In genomic region chr10:110505130-110505815, GRCh38 we compare ENCODE assay signal across 12 cellular contexts. TPM values are rescaled to one million over a fixed set of nuclear protein-coding genes. Genes with fewer than 3 reads are reported as not detected.
DNase-seq lines count a peak whose midpoint lies in the region; ATAC-seq, FAIRE-seq and TF ChIP-seq lines count a peak whose summit lies in the region.
"Had no signal": no experiment of that assay in that cellular context is flagged by ENCODE, and none has a peak within 500 bp of the region (broad histone marks: within the 10 kb centered on the region; RNA-seq: fewer than 3 reads in every experiment).

No MANE protein-coding gene starts in this region.

- H3K4me3 ChIP-seq in A549 (no peak overlapping the region), GM12878 (no peak overlapping the region), muscle layer of duodenum (ENCODE audit: low read depth in 1 of 2, low read length in 2 of 2) (no peak overlapping the region), neuronal stem cell (ENCODE audit: low read length in 2 of 2) (no peak overlapping the region)
- no peak overlapping the region for H3K4me3 ChIP-seq in CD4-positive, alpha-beta memory T cell (ENCODE audit: low read length in 2 of 2)
- H3K4me3 ChIP-seq: SJSA1 had no signal

- no peak overlapping the region for H3K23ac ChIP-seq in neuronal stem cell (ENCODE audit: low read depth, low read length, poor library complexity)

- no peaks in the 10 kb centered on the region for H3K27me3 Mint-ChIP-seq in CD4-positive, alpha-beta memory T cell

- no peak for ATAC-seq in A549
- ATAC-seq in GM12878 = no peak
- ATAC-seq in HG02870 (IDR thresholded peaks at IDR 0.05; ENCODE audit: unreplicated experiment) = no peak

- H3K79me2 ChIP-seq in GM12878 (ENCODE audit: control insufficient read depth, insufficient read depth, low read length) = peaks cover 56% of the 10 kb centered on the region

- peaks cover 44 to 56% of the 10 kb centered on the region in 2 donors for H3K36me3 Mint-ChIP-seq in CD4-positive, alpha-beta memory T cell

- no peak overlapping the region for H2BK12ac ChIP-seq in neuronal stem cell (ENCODE audit: low read length)

- H3K4me3 Mint-ChIP-seq in CD4-positive, alpha-beta memory T cell = peak overlapping the region in 7 of 8 donors; percentile 39 to 97 (median 90)

- H2AK5ac ChIP-seq in neuronal stem cell (ENCODE audit: low read depth, low read length) = no peak overlapping the region

- H2BK120ac ChIP-seq in neuronal stem cell (ENCODE audit: low read depth, low read length) = no peak overlapping the region

- FAIRE-seq in A549 (lab: Jason Lieb, UNC) (no peak), GM12878 (lab: Jason Lieb, UNC) (no peak)

- intact Hi-C loops in CD4-positive, alpha-beta memory T cell (cut with micrococcal nuclease) = no loop called here
- intact Hi-C loops in GM12878 (cut with micrococcal nuclease; ENCODE audit: unreplicated experiment) = loop anchor here (10.0 kb wide), 2 partner anchors 370 to 420 kb away; partner anchors contain the start of gene PDCD4

- H3K27me3 ChIP-seq in CD4-positive, alpha-beta memory T cell (ENCODE audit: insufficient read depth, low read length) = no peaks in the 10 kb centered on the region
- H3K27me3 ChIP-seq in GM12878 (replicated peaks in 1 of 2; ENCODE audit: control insufficient read depth in 2 of 2, insufficient read depth in 2 of 2, low read length in 1 of 2) = no peaks in the 10 kb centered on the region
- H3K27me3 ChIP-seq in muscle layer of duodenum (ENCODE audit: low read depth, low read length) = no peaks in the 10 kb centered on the region
- H3K27me3 ChIP-seq in neuronal stem cell (ENCODE audit: control insufficient read depth in 3 of 3, insufficient read depth in 3 of 3, low read depth in 1 of 3, low read length in 3 of 3) = no peaks in the 10 kb centered on the region
- H3K27me3 ChIP-seq: SJSA1 had no signal

- RAD21 ChIA-PET in GM12878 (lab: Charles Lee; ENCODE audit: unreplicated experiment) = interaction anchor here (1.0 to 11.3 kb wide), 10 partner anchors 24 to 195 kb away, joined by 3 to 325 read pairs (median 20); no protein-coding TSS in a partner anchor

- peaks cover 9% of the 10 kb centered on the region for H4K20me1 ChIP-seq in GM12878 (ENCODE audit: control insufficient read depth, insufficient read depth)

- H3K79me1 ChIP-seq in neuronal stem cell (ENCODE audit: low read depth, low read length) = peaks cover 1% of the 10 kb centered on the region

- no peak overlapping the region; the same call in 1 of the 2 replicates for H3K9ac ChIP-seq in GM12878 (ENCODE audit: control insufficient read depth, insufficient read depth, low read length)
- H3K9ac ChIP-seq in neuronal stem cell (ENCODE audit: low read depth, low read length, poor library complexity) = no peak overlapping the region

- 89% methylated on average over 7 of the region's 7 CpGs for WGBS in A549 (ENCODE audit: missing lambda C conversion rate)
- WGBS in GM12878 (ENCODE audit: insufficient coverage, insufficient replicate concordance, low lambda C conversion rate, missing lambda C conversion rate) = 87% methylated on average over 7 of the region's 7 CpGs
- WGBS in neuronal stem cell (ENCODE audit: extremely low coverage in 2 of 2, insufficient read length in 2 of 2, insufficient replicate concordance in 1 of 2), 2 donors = no CpG with 5 or more reads among the region's 7 CpGs

- CTCF ChIA-PET in A549 (lab: Yijun Ruan, JAX) = interaction anchor here (1.3 to 5.6 kb wide), 3 partner anchors 42 to 199 kb away, joined by 3 to 21 read pairs (median 14); no protein-coding TSS in a partner anchor
- CTCF ChIA-PET in CD4-positive, alpha-beta memory T cell (lab: Charles Lee; ENCODE audit: partially characterized antibody) = interaction anchor here (1.0 to 9.5 kb wide), 8 partner anchors 9 to 200 kb away, joined by 3 to 142 read pairs (median 4); partner anchors contain the start of gene SMNDC1
- CTCF ChIA-PET in GM12878 (lab: Yijun Ruan, JAX) = interaction anchor here (0.7 to 16.7 kb wide), 8 partner anchors 17 to 195 kb away, joined by 3 to 251 read pairs (median 4); no protein-coding TSS in a partner anchor

- in situ Hi-C loops in GM12878 (cut with MboI) = no loop called here

- H3K9me3 ChIP-seq in A549 = no peaks in the 10 kb centered on the region
- no peaks in the 10 kb centered on the region for H3K9me3 ChIP-seq in CD4-positive, alpha-beta memory T cell (ENCODE audit: control insufficient read depth in 1 of 2, low read length in 2 of 2)
- no peaks in the 10 kb centered on the region for H3K9me3 ChIP-seq in GM12878 (replicated peaks; ENCODE audit: control insufficient read depth, insufficient read depth, low read length)
- no peaks in the 10 kb centered on the region for H3K9me3 ChIP-seq in muscle layer of duodenum (ENCODE audit: control insufficient read depth in 1 of 2, low read length in 2 of 2)
- H3K9me3 ChIP-seq in neuronal stem cell (replicated peaks in 1 of 2; ENCODE audit: control insufficient read depth in 2 of 2, insufficient read depth in 1 of 2, low read depth in 1 of 2, low read length in 2 of 2) = no peaks in the 10 kb centered on the region
- H3K9me3 ChIP-seq: SJSA1 had no signal

- TF ChIP-seq POLR2A in A549 (IDR thresholded peaks at IDR 0.05; ENCODE audit: low read length) = no peak
- no peak for TF ChIP-seq POLR2A in GM12878 (IDR thresholded peaks at IDR 0.05; ENCODE audit: low read depth, low read length)

- peaks cover 55 to 86% (median 75%) of the 10 kb centered on the region in 4 donors for H3K4me1 Mint-ChIP-seq in CD4-positive, alpha-beta memory T cell

- H2BK15ac ChIP-seq in neuronal stem cell (ENCODE audit: low read length) = no peak overlapping the region

- H3K27ac ChIP-seq in A549 (peak overlapping the region in 1 of 2 experiments; percentile 96; a peak in 3 of 6 replicates), GM12878 (ENCODE audit: control insufficient read depth, insufficient read depth) (no peak overlapping the region; the same call in 1 of the 2 replicates), muscle layer of duodenum (ENCODE audit: low read length) (peak overlapping the region; percentile 71), neuronal stem cell (replicated peaks; ENCODE audit: low read length) (no peak overlapping the region)
- peak overlapping the region; percentile 79 for H3K27ac ChIP-seq in CD4-positive, alpha-beta memory T cell (ENCODE audit: low read depth, low read length)

- no peak overlapping the region for H3K4ac ChIP-seq in neuronal stem cell (ENCODE audit: low read length)

- H3K9me3 Mint-ChIP-seq in CD4-positive, alpha-beta memory T cell = peaks cover 0 to 2% (median 0%) of the 10 kb centered on the region in 8 donors

- TF ChIP-seq CTCF in A549 (IDR thresholded peaks at IDR 0.05) (no peak), GM12878 (IDR thresholded peaks at IDR 0.05 in 2 of 3, conservative IDR thresholded peaks at IDR 0.05 in 1 of 3; ENCODE audit: control insufficient read depth in 2 of 3, extremely low read depth in 1 of 3, insufficient read depth in 1 of 3, low read depth in 3 of 3, low read length in 3 of 3) (no peak)

- H3K4me2 ChIP-seq in A549 (peak overlapping the region; percentile 85), GM12878 (ENCODE audit: control insufficient read depth, insufficient read depth) (peak overlapping the region; percentile 30), neuronal stem cell (ENCODE audit: insufficient read depth, low read length, poor library complexity, severe bottlenecking) (no peak overlapping the region)

- H3K4me1 ChIP-seq in A549 (peaks cover 92% of the 10 kb centered on the region), GM12878 (ENCODE audit: control insufficient read depth, insufficient read depth, low read length) (peaks cover 49% of the 10 kb centered on the region), muscle layer of duodenum (ENCODE audit: control insufficient read depth in 1 of 2, insufficient read depth in 2 of 2, low read length in 2 of 2) (peaks cover 35 to 38% of the 10 kb centered on the region in 2 donors), neuronal stem cell (ENCODE audit: control insufficient read depth in 2 of 2, insufficient read depth in 1 of 2, low read depth in 1 of 2, low read length in 2 of 2) (peaks cover 6 to 19% of the 10 kb centered on the region in 2 donors)
- H3K4me1 ChIP-seq in CD4-positive, alpha-beta memory T cell (ENCODE audit: insufficient read depth, low read length) = peaks cover 67% of the 10 kb centered on the region

- TF ChIP-seq RAD21 in A549 (conservative IDR thresholded peaks at IDR 0.05 in 1 of 2, IDR thresholded peaks at IDR 0.05 in 1 of 2) = no peak
- TF ChIP-seq RAD21 in GM12878 (IDR thresholded peaks at IDR 0.05; ENCODE audit: insufficient read depth, low read depth, low read length) = no peak

- no peak overlapping the region for H3K18ac ChIP-seq in neuronal stem cell (ENCODE audit: low read length)

- H4K91ac ChIP-seq in neuronal stem cell (ENCODE audit: low read depth, low read length, poor library complexity) = no peak overlapping the region

- TF ChIP-seq EP300 in A549 (IDR thresholded peaks at IDR 0.05) (no peak), GM12878 (IDR thresholded peaks at IDR 0.05; ENCODE audit: borderline replicate concordance in 1 of 2, control insufficient read depth in 1 of 2, low read depth in 2 of 2, low read length in 2 of 2) (no peak)

- DNase-seq in A549 (ENCODE audit: low read depth in 1 of 2, low spot score in 1 of 2) (no peak), GM12878 (ENCODE audit: low read depth, low spot score) (no peak), neuronal stem cell (ENCODE audit: low spot score) (no peak), DMS153 (lab: John Stamatoyannopoulos, UW) (no peak), HCEC 1CT (no peak)
- DNase-seq in CD4-positive, alpha-beta memory T cell = no peak
- DNase-seq: activated CD4-positive, alpha-beta T cell treated with anti-CD3 and anti-CD28 coated beads, Interleukin-2, amount 50 U/mL, for 48 hours; NCI-H524; stimulated activated CD4-positive, alpha-beta T cell treated with anti-CD3 and anti-CD28 coated beads, Interleukin-4, amount 100 ng/mL, for 24 hours had no signal

- BruUV-seq in GM12878 (replicated peaks; lab: Mats Ljungman, UMichigan) = no TSS peak

- peaks cover 38% of the 10 kb centered on the region for H3K36me3 ChIP-seq in CD4-positive, alpha-beta memory T cell (ENCODE audit: insufficient read depth, low read length)
- H3K36me3 ChIP-seq in GM12878 (ENCODE audit: control insufficient read depth in 2 of 2, insufficient read depth in 2 of 2, low read length in 1 of 2) = peaks cover 31 to 32% of the 10 kb centered on the region in 2 experiments
- H3K36me3 ChIP-seq in muscle layer of duodenum (ENCODE audit: control insufficient read depth in 1 of 2, insufficient read depth in 2 of 2, low read length in 2 of 2) = peaks cover 4 to 29% of the 10 kb centered on the region in 2 donors
- H3K36me3 ChIP-seq in neuronal stem cell (replicated peaks in 1 of 2; ENCODE audit: control insufficient read depth in 2 of 2, insufficient read depth in 2 of 2, low read length in 2 of 2) = peaks cover 0 to 13% of the 10 kb centered on the region in 2 donors

- SMC1A ChIA-PET in GM12878 (lab: Charles Lee; ENCODE audit: uncharacterized antibody, unreplicated experiment) = interaction anchor here (0.9 to 14.7 kb wide), 19 partner anchors 8 to 199 kb away, joined by 3 to 261 read pairs (median 8); partner anchors contain the start of gene SMNDC1

- H3K27ac Mint-ChIP-seq in CD4-positive, alpha-beta memory T cell = peak overlapping the region; percentile 90 to 97 (median 95)

- H2BK5ac ChIP-seq in neuronal stem cell (ENCODE audit: low read length) = no peak overlapping the region

- H2AFZ ChIP-seq in GM12878 (ENCODE audit: control insufficient read depth, low read depth, low read length) (no peak overlapping the region), neuronal stem cell (ENCODE audit: low read length) (no peak overlapping the region)

- no peak overlapping the region for H4K8ac ChIP-seq in neuronal stem cell (ENCODE audit: low read depth, low read length)

- H3K14ac ChIP-seq in neuronal stem cell (ENCODE audit: low read length) = no peak overlapping the region

- POLR2A ChIA-PET in A549 (lab: Yijun Ruan, JAX) (no interaction called here), GM12878 (lab: Charles Lee) (interaction anchor here (0.6 to 7.8 kb wide), 5 partner anchors 23 to 181 kb away, joined by 3 to 94 read pairs (median 15); no protein-coding TSS in a partner anchor)
- POLR2A ChIA-PET in CD4-positive, alpha-beta memory T cell (lab: Charles Lee; ENCODE audit: partially characterized antibody) = interaction anchor here (0.8 to 4.3 kb wide), 4 partner anchors 8 to 200 kb away, joined by 3 to 29 read pairs (median 4); partner anchors contain the start of gene SMNDC1

RNA-seq across cellular contexts. Expression of gene DUSP5, which starts 7.6 kb away (rescaled TPM):
- polyA plus RNA-seq in A549 (2011; rRNA removed) (152 and 171 TPM in 2 replicates), A549 (2017; fragmentation: RNase III; extraction: RNeasy Plus Mini Kit Qiagen cat#74134 plus additional on column Dnase treatment) (47.9 to 49.3 TPM (median 48.8 TPM) in 3 replicates), GM12878 (2011; rRNA removed) (77.4 and 95.9 TPM in 2 replicates), GM12878 (2014; fragmentation: Illumina TruSeq; extraction: Trizol) (25.3 and 27.8 TPM in 2 replicates), GM12878 (2014; fragmentation: Nextera tagmentation; extraction: Ambion mirVana) (10 to 100 TPM in 1 of 2 experiments, 1 to 10 TPM in 1; 7.5 to 14.6 TPM), GM12878 (2014; rRNA removed) (23.7 and 24.2 TPM in 2 replicates), GM12878 (2016; fragmentation: Nextera tagmentation; extraction: Ambion mirVana) (1 to 10 TPM; 2.1 to 6.5 TPM)
- polyA plus RNA-seq in A549 (2012; cell fraction: cytosol; rRNA removed) = 92.2 and 125 TPM in 2 replicates
- 137 and 140 TPM in 2 replicates for polyA plus RNA-seq in A549 (2012; cell fraction: nucleus; rRNA removed)
- polyA minus RNA-seq in A549 (2011; rRNA and poly(A)+ RNA removed) = 652 and 758 TPM in 2 replicates
- total RNA-seq in CD4-positive, alpha-beta memory T cell = 1 to 10 TPM; 3.5 to 3.8 TPM
- polyA plus RNA-seq in CD4-positive, alpha-beta memory T cell = 10 to 100 TPM; 10.6 to 33.7 TPM
- 45.5 and 51.7 TPM in 2 replicates for total RNA-seq in GM12878 (2013; cell fraction: nucleolus; rRNA removed)
- total RNA-seq in GM12878 (2014; rRNA removed) (24.1 and 26.8 TPM in 2 replicates), GM12878 (2014; rRNA removed; fragmentation: Illumina TruSeq; extraction: Trizol) (19.6 and 23.1 TPM in 2 replicates), GM12878 (2021) (41.6 and 44.9 TPM in 2 replicates)
- 39.0 TPM for polyA plus RNA-seq in GM12878 (2011; ENCODE audit: low read depth)
- 141 and 145 TPM in 2 replicates for polyA plus RNA-seq in GM12878 (2011; cell fraction: cytosol; rRNA removed)
- 117 and 144 TPM in 2 replicates for polyA plus RNA-seq in GM12878 (2011; cell fraction: nucleus; rRNA removed)
- polyA plus RNA-seq in GM12878 (2012) = 44.8 and 52.5 TPM in 2 replicates
- polyA minus RNA-seq in GM12878 (2011; rRNA and poly(A)+ RNA removed) = 215 and 257 TPM in 2 replicates
- polyA minus RNA-seq in GM12878 (2011; cell fraction: cytosol; rRNA and poly(A)+ RNA removed) = 123 and 126 TPM in 2 replicates
- 83.2 and 120 TPM in 2 replicates for polyA minus RNA-seq in GM12878 (2011; cell fraction: nucleus; rRNA and poly(A)+ RNA removed)
- polyA plus RNA-seq in neuronal stem cell (2013, experiment 1 of 2) = 1.4 TPM
- polyA plus RNA-seq in neuronal stem cell (2013, experiment 2 of 2) = 1.6 TPM

Comparison
In these comparisons a context has a peak if more than half of its experiments do, and no peak if none do; other contexts are left out.
1. H3K27ac ChIP-seq: peak in CD4-positive, alpha-beta memory T cell (single experiment) and muscle layer of duodenum (single experiment); none in GM12878 (single experiment) and neuronal stem cell (single experiment).
2. Of the 24 proteins assayed by ChIP-seq in both GM12878 and A549: peak only in GM12878: none; only in A549: KDM1A and MAX; in both: none; in neither: 22.